18 cellular contexts compared by ENCODE assay signal in the genomic region with DNA sequence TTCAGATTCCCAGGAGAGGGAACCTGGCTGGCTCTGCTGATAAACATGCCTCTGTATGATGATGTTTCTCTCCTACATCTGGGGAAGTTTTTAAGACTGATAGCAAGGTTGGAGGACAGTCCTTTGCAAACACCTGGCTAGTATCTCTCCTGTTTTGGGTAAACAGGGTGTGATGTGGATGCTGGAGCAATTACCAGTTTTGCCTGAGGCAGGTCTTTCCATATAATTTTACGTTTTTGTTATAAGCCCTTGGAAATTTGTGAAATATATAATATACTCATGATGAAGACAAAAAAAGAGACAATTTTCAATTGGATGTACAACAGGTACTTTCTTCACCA.
DNase-seq lines count a peak whose midpoint lies in the region; ATAC-seq and TF ChIP-seq lines count a peak whose summit lies in the region.
"Had no signal": no experiment of that assay in that cellular context is flagged by ENCODE, and none has a peak within 500 bp of the region (broad histone marks: within the 10 kb centered on the region; RNA-seq: fewer than 3 reads in every experiment).

No MANE protein-coding gene starts in this region.

- H2BK15ac ChIP-seq in mesenchymal stem cell (ENCODE audit: low read depth, poor library complexity, severe bottlenecking) = no peak overlapping the region

- H3K4me3 Mint-ChIP-seq in T-helper 2 cell treated with Interferon-gamma antibody and Interleukin-4, amounts not matched to agents 5 μg/mL and 100 μg/mL, for 36 hours = peak overlapping the region; percentile 10
- H3K4me3 Mint-ChIP-seq in activated T-cell treated with anti-CD3 and anti-CD28 coated beads, Interleukin-2, amount 50 U/mL, for 24 hours = no peak overlapping the region
- H3K4me3 Mint-ChIP-seq: CD4-positive, CD25-positive, alpha-beta regulatory T cell had no signal

- H3K9me3 Mint-ChIP-seq in T-helper 2 cell treated with Interferon-gamma antibody and Interleukin-4, amounts not matched to agents 5 μg/mL and 100 μg/mL, for 36 hours = no peaks in the 10 kb centered on the region
- no peaks in the 10 kb centered on the region for H3K9me3 Mint-ChIP-seq in activated T-cell treated with anti-CD3 and anti-CD28 coated beads, Interleukin-2, amount 50 U/mL, for 24 hours

- no peak overlapping the region for H3K4ac ChIP-seq in mesenchymal stem cell (ENCODE audit: low read depth in 1 of 2, low read length in 2 of 2)

- no peak overlapping the region for H3K23ac ChIP-seq in mesenchymal stem cell (ENCODE audit: low read length in 2 of 2)

- no peaks in the 10 kb centered on the region for H3K36me3 Mint-ChIP-seq in T-helper 2 cell treated with Interferon-gamma antibody and Interleukin-4, amounts not matched to agents 5 μg/mL and 100 μg/mL, for 36 hours (ENCODE audit: low read depth)
- peaks cover 4% of the 10 kb centered on the region for H3K36me3 Mint-ChIP-seq in activated T-cell treated with anti-CD3 and anti-CD28 coated beads, Interleukin-2, amount 50 U/mL, for 24 hours (ENCODE audit: low read depth)

- peak overlapping the region; percentile 14 for H3K9ac ChIP-seq in mesenchymal stem cell (ENCODE audit: low read length)
- H3K9ac ChIP-seq: parathyroid adenoma had no signal

- H3K36me3 ChIP-seq in mesenchymal stem cell (ENCODE audit: control insufficient read depth in 1 of 2, insufficient read depth in 2 of 2, low read depth in 1 of 2, low read length in 2 of 2) = no peaks in the 10 kb centered on the region
- H3K36me3 ChIP-seq in right lobe of liver = no peaks in the 10 kb centered on the region
- H3K36me3 ChIP-seq: ascending aorta, heart right ventricle had no signal

- no CpG with 5 or more reads among the region's 1 CpG for WGBS in mesenchymal stem cell
- 67% methylated on average over 1 of the region's 1 CpG for WGBS in right lobe of liver (ENCODE audit: insufficient coverage, low coverage, low lambda C conversion rate, missing lambda C conversion rate)

- peaks cover 4% of the 10 kb centered on the region for H3K9me3 ChIP-seq in mesenchymal stem cell (ENCODE audit: control insufficient read depth, low read length)
- H3K9me3 ChIP-seq in right lobe of liver = no peaks in the 10 kb centered on the region
- H3K9me3 ChIP-seq: ascending aorta had no signal

- no peak for DNase-seq in T-helper 2 cell treated with Interferon-gamma antibody and Interleukin-4, amounts not matched to agents 5 μg/mL and 100 μg/mL, for 36 hours (ENCODE audit: low spot score)
- DNase-seq in T-helper 2 cell (no peak), mesenchymal stem cell (no peak), right lobe of liver (no peak), NK-92 (lab: John Stamatoyannopoulos, UW; ENCODE audit: unreplicated experiment) (no peak)
- DNase-seq in activated T-cell treated with anti-CD3 and anti-CD28 coated beads, Interleukin-2, amount 50 U/mL, for 24 hours = no peak
- DNase-seq: activated CD4-positive, alpha-beta T cell treated with anti-CD3 and anti-CD28 coated beads, Interleukin-2, amount 50 U/mL, for 4 hours; CD4-positive, CD25-positive, alpha-beta regulatory T cell; heart right ventricle; kidney; NCI-H2107; Right ventricle myocardium superior had no signal

- no peak for TF ChIP-seq CTCF in right lobe of liver (IDR thresholded peaks at IDR 0.05)

- H3K4me1 Mint-ChIP-seq in T-helper 2 cell treated with Interferon-gamma antibody and Interleukin-4, amounts not matched to agents 5 μg/mL and 100 μg/mL, for 36 hours (ENCODE audit: low read depth) = peaks cover 10% of the 10 kb centered on the region
- H3K4me1 Mint-ChIP-seq in activated T-cell treated with anti-CD3 and anti-CD28 coated beads, Interleukin-2, amount 50 U/mL, for 24 hours (ENCODE audit: low read depth) = no peaks in the 10 kb centered on the region

- H3K4me2 ChIP-seq in mesenchymal stem cell (ENCODE audit: low read length, poor library complexity, severe bottlenecking) = no peak overlapping the region
- H3K4me2 ChIP-seq: smooth muscle cell had no signal

- no peak overlapping the region for H3K4me3 ChIP-seq in mesenchymal stem cell (ENCODE audit: insufficient read depth in 1 of 2, low read depth in 1 of 2, low read length in 2 of 2)
- no peak overlapping the region for H3K4me3 ChIP-seq in right lobe of liver
- H3K4me3 ChIP-seq: ascending aorta, coronary artery, heart right ventricle, smooth muscle cell had no signal

- H3K27me3 ChIP-seq in mesenchymal stem cell (ENCODE audit: control insufficient read depth in 1 of 2, insufficient read depth in 1 of 2, low read length in 2 of 2) (no peaks in the 10 kb centered on the region), right lobe of liver (no peaks in the 10 kb centered on the region)
- H3K27me3 ChIP-seq: ascending aorta, heart right ventricle had no signal

- no peak overlapping the region for H2BK12ac ChIP-seq in mesenchymal stem cell (ENCODE audit: low read length in 2 of 2)

- H3K18ac ChIP-seq in mesenchymal stem cell (ENCODE audit: low read depth in 1 of 2, low read length in 2 of 2) = no peak overlapping the region

- H4K91ac ChIP-seq in mesenchymal stem cell (ENCODE audit: low read length) = no peak overlapping the region

- no peak overlapping the region for H2AK5ac ChIP-seq in mesenchymal stem cell (ENCODE audit: low read length, severe bottlenecking)

- no peaks in the 10 kb centered on the region for H3K79me1 ChIP-seq in mesenchymal stem cell (replicated peaks; ENCODE audit: low read length, poor library complexity, severe bottlenecking)

- no peaks in the 10 kb centered on the region for H3K4me1 ChIP-seq in mesenchymal stem cell (ENCODE audit: control insufficient read depth, insufficient read depth, low read depth, low read length)
- H3K4me1 ChIP-seq in right lobe of liver = no peaks in the 10 kb centered on the region
- H3K4me1 ChIP-seq: ascending aorta, heart right ventricle had no signal

- H2AFZ ChIP-seq in mesenchymal stem cell (ENCODE audit: low read depth, low read length) = no peak overlapping the region
- H2AFZ ChIP-seq: parathyroid adenoma had no signal

- ATAC-seq in GM21737 (IDR thresholded peaks at IDR 0.05; ENCODE audit: unreplicated experiment) = peak; percentile 26
- ATAC-seq in HG03095 (IDR thresholded peaks at IDR 0.05; ENCODE audit: unreplicated experiment) = peak; percentile 25
- no peak for ATAC-seq in right lobe of liver
- ATAC-seq: heart right ventricle had no signal

- H4K8ac ChIP-seq in mesenchymal stem cell (ENCODE audit: low read length) = no peak overlapping the region

- intact Hi-C loops in right lobe of liver (cut with DNase I) = no loop called here

- H3K27ac ChIP-seq in mesenchymal stem cell (ENCODE audit: low read length, poor library complexity, severe bottlenecking) (no peak overlapping the region), right lobe of liver (no peak overlapping the region)
- H3K27ac ChIP-seq: ascending aorta, coronary artery, heart right ventricle, parathyroid adenoma had no signal

- TF ChIP-seq POLR2A in right lobe of liver (IDR thresholded peaks at IDR 0.05) = no peak

- no peak overlapping the region for H2BK120ac ChIP-seq in mesenchymal stem cell (ENCODE audit: low read depth, low read length)

- H3K14ac ChIP-seq in mesenchymal stem cell (ENCODE audit: low read length in 2 of 2) = no peak overlapping the region

- no peak overlapping the region for H2BK5ac ChIP-seq in mesenchymal stem cell (ENCODE audit: low read depth, low read length, poor library complexity, severe bottlenecking)

- H3K27me3 Mint-ChIP-seq in T-helper 2 cell treated with Interferon-gamma antibody and Interleukin-4, amounts not matched to agents 5 μg/mL and 100 μg/mL, for 36 hours (ENCODE audit: low read depth) = no peaks in the 10 kb centered on the region
- H3K27me3 Mint-ChIP-seq in activated T-cell treated with anti-CD3 and anti-CD28 coated beads, Interleukin-2, amount 50 U/mL, for 24 hours = no peaks in the 10 kb centered on the region
- H3K27me3 Mint-ChIP-seq: CD4-positive, CD25-positive, alpha-beta regulatory T cell had no signal

- no peak overlapping the region for H3K27ac Mint-ChIP-seq in T-helper 2 cell treated with Interferon-gamma antibody and Interleukin-4, amounts not matched to agents 5 μg/mL and 100 μg/mL, for 36 hours
- H3K27ac Mint-ChIP-seq in activated T-cell treated with anti-CD3 and anti-CD28 coated beads, Interleukin-2, amount 50 U/mL, for 24 hours = no peak overlapping the region
- H3K27ac Mint-ChIP-seq: CD4-positive, CD25-positive, alpha-beta regulatory T cell had no signal

Comparison
In these comparisons a context has a peak if more than half of its experiments do, and no peak if none do; other contexts are left out.
1. ATAC-seq: peak in GM21737 (single experiment) and HG03095 (single experiment); none in right lobe of liver (0 of 4).